9 cellular contexts compared by ENCODE assay signal in genomic region chr20:63700199-63701050, GRCh38. TPM values are rescaled to one million over a fixed set of nuclear protein-coding genes. Genes with fewer than 3 reads are reported as not detected.
DNase-seq lines count a peak whose midpoint lies in the region; ATAC-seq, FAIRE-seq and TF ChIP-seq lines count a peak whose summit lies in the region.
"Had no signal": no experiment of that assay in that cellular context is flagged by ENCODE, and none has a peak within 500 bp of the region (broad histone marks: within the 10 kb centered on the region; RNA-seq: fewer than 3 reads in every experiment).

No MANE protein-coding gene starts in this region.

- H3K9me3 Mint-ChIP-seq in HFFc6 = no peaks in the 10 kb centered on the region

- TF ChIP-seq CTCF in SK-N-SH (IDR thresholded peaks at IDR 0.05) (no peak), HFFc6 (IDR thresholded peaks at IDR 0.05) (no peak), H1 (IDR thresholded peaks at IDR 0.05; ENCODE audit: control extremely low read depth in 1 of 3, insufficient read depth in 1 of 3, low read depth in 1 of 3, low read length in 3 of 3) (no peak)

- peak overlapping the region in 1 of 2 experiments; percentile 85; a peak in 2 of 4 replicates for H3K27ac ChIP-seq in SK-N-SH (ENCODE audit: low read depth in 2 of 2, low read length in 1 of 2)
- no peak overlapping the region for H3K27ac ChIP-seq in H1 (ENCODE audit: low read depth, low read length)

- peak; percentile 38 for DNase-seq in SK-N-SH
- DNase-seq in HFFc6 = no peak
- DNase-seq in H1 (ENCODE audit: low read depth in 1 of 2, low spot score in 2 of 2) = no peak
- peak; percentile 80 for DNase-seq in posterior vena cava (ENCODE audit: low spot score)
- no peak for DNase-seq in medulla oblongata (ENCODE audit: extremely low spot score)
- DNase-seq in NCI-H2081 treated with DMSO at 0.1 percent for 48 hours (lab: John Stamatoyannopoulos, UW) = no peak
- DNase-seq in NCI-H187 (lab: John Stamatoyannopoulos, UW) = no peak

- no peaks in the 10 kb centered on the region for H3F3A ChIP-seq in SK-N-SH (replicated peaks; ENCODE audit: insufficient read depth)

- FAIRE-seq in H1 (lab: Jason Lieb, UNC) = no peak
- FAIRE-seq: colon had no signal

- no peak overlapping the region for H4K91ac ChIP-seq in H1 (replicated peaks; ENCODE audit: insufficient read length, low read length)

- H3K36me3 Mint-ChIP-seq in HFFc6 (ENCODE audit: low read depth) = peaks cover 5% of the 10 kb centered on the region; the same call in 1 of the 2 replicates

- H3K9ac ChIP-seq in SK-N-SH (no peak overlapping the region), H1 (replicated peaks in 1 of 4; ENCODE audit: extremely low read depth in 1 of 4, low read depth in 3 of 4, low read length in 3 of 4) (no peak overlapping the region; a peak in 1 of 7 replicates)

- TF ChIP-seq EP300 in SK-N-SH (IDR thresholded peaks at IDR 0.05; ENCODE audit: borderline replicate concordance in 1 of 2, low read depth in 1 of 2, low read length in 1 of 2) (no peak), H1 (IDR thresholded peaks at IDR 0.05; ENCODE audit: borderline replicate concordance in 1 of 2, low read depth in 2 of 2, low read length in 2 of 2) (no peak)

- POLR2A ChIA-PET in SK-N-SH (lab: Yijun Ruan, JAX) (no interaction called here), H1 (lab: Charles Lee; ENCODE audit: partially characterized antibody) (interaction anchor here (1.1 to 4.1 kb wide), 5 partner anchors 9 to 407 kb away, joined by 3 to 15 read pairs (median 5); partner anchors contain the start of genes RTEL1 and SLC2A4RG)

- H3K27me3 ChIP-seq in SK-N-SH (ENCODE audit: insufficient read depth) = no peaks in the 10 kb centered on the region
- H3K27me3 ChIP-seq in H1 (replicated peaks in 1 of 4; ENCODE audit: control insufficient read depth in 3 of 4, extremely low read depth in 1 of 4, insufficient read depth in 3 of 4, low read length in 3 of 4) = no peaks in the 10 kb centered on the region

- H2AFZ ChIP-seq in SK-N-SH (ENCODE audit: low read depth) (no peak overlapping the region), H1 (ENCODE audit: low read length) (no peak overlapping the region)

- peaks cover 10 to 22% of the 10 kb centered on the region in 2 experiments for H3K36me3 ChIP-seq in SK-N-SH (replicated peaks in 1 of 2; ENCODE audit: control insufficient read depth in 1 of 2, insufficient read depth in 2 of 2, low read length in 1 of 2)
- peaks cover 0 to 10% (median 5%) of the 10 kb centered on the region in 4 experiments; a peak in 5 of 8 replicates for H3K36me3 ChIP-seq in H1 (ENCODE audit: control insufficient read depth in 2 of 4, insufficient read depth in 4 of 4, low read length in 3 of 4)

- 0 out of 2 replicates have a peak overlapping the region, but pooled peaks have one; percentile 2 for H4K8ac ChIP-seq in H1 (ENCODE audit: extremely low read depth, insufficient read depth, low read length)

- intact Hi-C loops in posterior vena cava (cut with DNase I) = no loop called here

- no peak for TF ChIP-seq POLR2A in H1 (IDR thresholded peaks at IDR 0.05; ENCODE audit: control extremely low read depth in 1 of 2, low read depth in 2 of 2, low read length in 2 of 2)

- no peak overlapping the region for H3K56ac ChIP-seq in H1 (replicated peaks; ENCODE audit: insufficient read length, low read depth, low read length)

- H3K9me2 ChIP-seq in SK-N-SH = no peaks in the 10 kb centered on the region

- peak overlapping the region; percentile 95 for H3K27ac Mint-ChIP-seq in HFFc6

- TF ChIP-seq RAD21 in SK-N-SH (IDR thresholded peaks at IDR 0.05; ENCODE audit: low read length) = no peak
- TF ChIP-seq RAD21 in H1 (IDR thresholded peaks at IDR 0.05 in 1 of 2, conservative IDR thresholded peaks at IDR 0.05 in 1 of 2; ENCODE audit: low read depth in 2 of 2, low read length in 2 of 2) = no peak

- no peak overlapping the region for H3K4ac ChIP-seq in H1 (replicated peaks; ENCODE audit: insufficient read length, low read depth, low read length)

- H3K4me1 Mint-ChIP-seq in HFFc6 (ENCODE audit: low read depth) = peaks cover 10% of the 10 kb centered on the region

- H3K27me3 Mint-ChIP-seq in HFFc6 (ENCODE audit: insufficient read depth) = peaks cover 26% of the 10 kb centered on the region

- no peak overlapping the region for H3K4me3 ChIP-seq in SK-N-SH (ENCODE audit: low read depth in 2 of 2, low read length in 1 of 2)
- H3K4me3 ChIP-seq in H1 (ENCODE audit: extremely low read depth in 1 of 4, insufficient read depth in 2 of 4, low read depth in 3 of 4, low read length in 4 of 4) = no peak overlapping the region

- H3K14ac ChIP-seq in H1 (ENCODE audit: insufficient read length) = no peak overlapping the region

- H3K79me2 ChIP-seq in SK-N-SH (ENCODE audit: insufficient read depth) (peaks cover 7% of the 10 kb centered on the region; the same call in 1 of the 2 replicates), H1 (ENCODE audit: control insufficient read depth in 1 of 2, insufficient read depth in 2 of 2, low read length in 2 of 2) (no peaks in the 10 kb centered on the region)

- CTCF ChIA-PET in SK-N-SH (lab: Yijun Ruan, JAX) (interaction anchor here (0.5 to 1.7 kb wide), 2 partner anchors 162 to 274 kb away, joined by 5 to 6 read pairs; no protein-coding TSS in a partner anchor), H1 (lab: Charles Lee; ENCODE audit: partially characterized antibody) (interaction anchor here (0.7 kb wide), 1 partner anchor 109 kb away, joined by 3 read pairs; no protein-coding TSS in a partner anchor)

- no peak overlapping the region for H2BK20ac ChIP-seq in H1 (ENCODE audit: low read length)

- H3K9me3 ChIP-seq in SK-N-SH (no peaks in the 10 kb centered on the region), H1 (ENCODE audit: insufficient read depth in 2 of 2, low read depth in 1 of 2, low read length in 1 of 2) (no peaks in the 10 kb centered on the region)

- no peak overlapping the region for H2BK12ac ChIP-seq in H1 (ENCODE audit: low read depth, low read length)

- no peak overlapping the region for H2BK120ac ChIP-seq in H1 (replicated peaks; ENCODE audit: low read depth, low read length)

- 95% methylated on average over 16 of the region's 43 CpGs for WGBS in SK-N-SH (ENCODE audit: low lambda C conversion rate)
- 95% methylated on average over 43 of the region's 43 CpGs; no CpG with 5 or more reads in 1 of the 2 experiments for WGBS in H1 (ENCODE audit: extremely low coverage in 1 of 2, insufficient coverage in 1 of 2, insufficient read length in 1 of 2, insufficient replicate concordance in 2 of 2, low coverage in 1 of 2, low lambda C conversion rate in 2 of 2, missing lambda C conversion rate in 1 of 2), 2 experiments

- no peak overlapping the region for H2BK5ac ChIP-seq in H1 (ENCODE audit: low read depth, low read length)

- no peak for ATAC-seq in SK-N-SH treated with all-trans-retinoic acid at 6 μM for 48 hours

- H3K23me2 ChIP-seq in H1 (ENCODE audit: low read depth, low read length) = peaks cover 5% of the 10 kb centered on the region; the same call in 1 of the 2 replicates

- no peak overlapping the region for H3K23ac ChIP-seq in H1 (ENCODE audit: insufficient read length)

- no peak overlapping the region for H2AK5ac ChIP-seq in H1 (ENCODE audit: low read depth, low read length)

- H4K5ac ChIP-seq in H1 (ENCODE audit: insufficient read length, low read depth, low read length) = no peak overlapping the region

- H3K4me2 ChIP-seq in SK-N-SH = no peak overlapping the region
- H3K4me2 ChIP-seq in H1 (ENCODE audit: insufficient read depth in 1 of 2, low read depth in 2 of 2, low read length in 2 of 2) = no peak overlapping the region

- H3K79me1 ChIP-seq in H1 (ENCODE audit: low read depth, low read length) = 0 out of 2 replicates have a peak, but pooled peaks cover 2% of the 10 kb centered on the region

- H3K4me1 ChIP-seq in SK-N-SH (ENCODE audit: control insufficient read depth in 1 of 2, insufficient read depth in 2 of 2, low read depth in 1 of 2, low read length in 1 of 2) = peaks cover 22 to 30% of the 10 kb centered on the region in 2 experiments; a peak in 3 of 4 replicates
- peaks cover 0 to 12% (median 7%) of the 10 kb centered on the region in 4 experiments; a peak in 4 of 7 replicates for H3K4me1 ChIP-seq in H1 (replicated peaks in 1 of 4; ENCODE audit: control insufficient read depth in 3 of 4, insufficient read depth in 4 of 4, low read length in 3 of 4)

- no peak overlapping the region for H3K18ac ChIP-seq in H1 (ENCODE audit: extremely low read depth, low read length)

- H3K4me3 Mint-ChIP-seq in HFFc6 = no peak overlapping the region; the same call in 1 of the 2 replicates

- no peak overlapping the region for H2BK15ac ChIP-seq in H1 (ENCODE audit: low read length)

- H4K20me1 ChIP-seq in SK-N-SH (ENCODE audit: insufficient read depth) (no peaks in the 10 kb centered on the region), H1 (replicated peaks in 1 of 2; ENCODE audit: control insufficient read depth in 1 of 2, insufficient read depth in 2 of 2, low read length in 2 of 2) (peaks cover 2 to 13% of the 10 kb centered on the region in 2 experiments)

RNA-seq across cellular contexts. Expression of gene TNFRSF6B, which starts 4.0 kb away (rescaled TPM):
- polyA plus RNA-seq in SK-N-SH (2012; rRNA removed) (8.2 and 9.4 TPM in 2 replicates), H1 (2011; rRNA removed) (3.1 and 5.4 TPM in 2 replicates)
- polyA plus RNA-seq in SK-N-SH (2012; cell fraction: cytosol; rRNA removed) = 3.6 and 6.1 TPM in 2 replicates
- polyA plus RNA-seq in SK-N-SH (2012; cell fraction: nucleus; rRNA removed) = 18.3 and 28.9 TPM in 2 replicates
- total RNA-seq in HFFc6 (2021; fragmentation: NEBNext Ultra II Directional; extraction: Animal tissue kit (Norgen Biotek cat#: 25700)) = 1 to 10 TPM in 3 of 6 experiments, under 1 TPM in 3; 0.33 to 1.8 (median 1.1) TPM
- not detected in 2 replicates for total RNA-seq in H1 (2021; fragmentation: NEBNext Ultra II Directional; extraction: Animal tissue kit (Norgen Biotek cat#: 25700))
- polyA plus RNA-seq in H1 (2011; cell fraction: cytosol; rRNA removed) = 2.5 TPM
- 16.8 TPM for polyA plus RNA-seq in H1 (2011; cell fraction: nucleus; rRNA removed)
- polyA plus RNA-seq in H1 (2012, experiment 1 of 2) = 0.27 to 1.6 TPM (median 0.43 TPM) in 3 of 4 replicates, not detected in the other
- 0.39 TPM for polyA plus RNA-seq in H1 (2012, experiment 2 of 2)
- polyA plus RNA-seq in H1 (2013, experiment 1 of 2) = 0.75 TPM
- polyA plus RNA-seq in H1 (2013, experiment 2 of 2) = 0.96 TPM
- polyA minus RNA-seq in H1 (2011; rRNA and poly(A)+ RNA removed) = not detected in 2 replicates
- polyA minus RNA-seq in H1 (2011; cell fraction: cytosol; rRNA and poly(A)+ RNA removed) = not detected
- polyA minus RNA-seq in H1 (2011; cell fraction: nucleus; rRNA and poly(A)+ RNA removed) = 1.1 TPM
- 1 to 10 TPM; 5.4 to 7.0 TPM for total RNA-seq in posterior vena cava

RNA-seq across cellular contexts. Expression of gene ARFRP1, which starts 7.4 kb away (rescaled TPM):
- polyA plus RNA-seq in SK-N-SH (2012; rRNA removed) = 65.4 and 72.8 TPM in 2 replicates
- polyA plus RNA-seq in SK-N-SH (2012; cell fraction: cytosol; rRNA removed) = 47.9 and 57.4 TPM in 2 replicates
- polyA plus RNA-seq in SK-N-SH (2012; cell fraction: nucleus; rRNA removed) = 132 and 145 TPM in 2 replicates
- 10 to 100 TPM; 35.1 to 44.2 (median 37.4) TPM for total RNA-seq in HFFc6 (2021; fragmentation: NEBNext Ultra II Directional; extraction: Animal tissue kit (Norgen Biotek cat#: 25700))
- 21.9 and 22.9 TPM in 2 replicates for total RNA-seq in H1 (2021; fragmentation: NEBNext Ultra II Directional; extraction: Animal tissue kit (Norgen Biotek cat#: 25700))
- polyA plus RNA-seq in H1 (2011; rRNA removed) = 12.9 and 19.4 TPM in 2 replicates
- 23.2 TPM for polyA plus RNA-seq in H1 (2011; cell fraction: cytosol; rRNA removed)
- polyA plus RNA-seq in H1 (2011; cell fraction: nucleus; rRNA removed) = 32.0 TPM
- polyA plus RNA-seq in H1 (2012, experiment 1 of 2) = 12.3 to 20.2 TPM (median 18.9 TPM) in 4 replicates
- polyA plus RNA-seq in H1 (2012, experiment 2 of 2) = 9.1 TPM
- 7.5 TPM for polyA plus RNA-seq in H1 (2013, experiment 1 of 2)
- polyA plus RNA-seq in H1 (2013, experiment 2 of 2) = 7.8 TPM
- 12.9 and 15.4 TPM in 2 replicates for polyA minus RNA-seq in H1 (2011; rRNA and poly(A)+ RNA removed)
- 10.6 TPM for polyA minus RNA-seq in H1 (2011; cell fraction: cytosol; rRNA and poly(A)+ RNA removed)
- 34.7 TPM for polyA minus RNA-seq in H1 (2011; cell fraction: nucleus; rRNA and poly(A)+ RNA removed)
- total RNA-seq in posterior vena cava = 10 to 100 TPM; 35.7 to 38.1 TPM

RNA-seq across cellular contexts. Expression of gene ZGPAT, which starts 7.4 kb away (rescaled TPM):
- polyA plus RNA-seq in SK-N-SH (2012; rRNA removed) (33.7 and 36.8 TPM in 2 replicates), H1 (2011; rRNA removed) (14.5 and 21.5 TPM in 2 replicates)
- polyA plus RNA-seq in SK-N-SH (2012; cell fraction: cytosol; rRNA removed) = 9.8 and 14.3 TPM in 2 replicates
- polyA plus RNA-seq in SK-N-SH (2012; cell fraction: nucleus; rRNA removed) = 152 and 206 TPM in 2 replicates
- 10 to 100 TPM; 18.3 to 22.9 (median 19.6) TPM for total RNA-seq in HFFc6 (2021; fragmentation: NEBNext Ultra II Directional; extraction: Animal tissue kit (Norgen Biotek cat#: 25700))
- total RNA-seq in H1 (2021; fragmentation: NEBNext Ultra II Directional; extraction: Animal tissue kit (Norgen Biotek cat#: 25700)) = 21.4 and 24.9 TPM in 2 replicates
- 26.6 TPM for polyA plus RNA-seq in H1 (2011; cell fraction: cytosol; rRNA removed)
- 43.9 TPM for polyA plus RNA-seq in H1 (2011; cell fraction: nucleus; rRNA removed)
- polyA plus RNA-seq in H1 (2012, experiment 1 of 2) = 18.6 to 26.7 TPM (median 25.5 TPM) in 4 replicates
- polyA plus RNA-seq in H1 (2012, experiment 2 of 2) = 13.2 TPM
- 10.7 TPM for polyA plus RNA-seq in H1 (2013, experiment 1 of 2)
- 11.2 TPM for polyA plus RNA-seq in H1 (2013, experiment 2 of 2)
- polyA minus RNA-seq in H1 (2011; rRNA and poly(A)+ RNA removed) = 7.0 and 8.0 TPM in 2 replicates
- polyA minus RNA-seq in H1 (2011; cell fraction: cytosol; rRNA and poly(A)+ RNA removed) = 13.4 TPM
- polyA minus RNA-seq in H1 (2011; cell fraction: nucleus; rRNA and poly(A)+ RNA removed) = 11.9 TPM
- 10 to 100 TPM; 15.1 to 15.2 TPM for total RNA-seq in posterior vena cava

RNA-seq across cellular contexts. Expression of gene LIME1, which starts 36.0 kb away (rescaled TPM):
- polyA plus RNA-seq in SK-N-SH (2012; rRNA removed) (10.9 and 12.3 TPM in 2 replicates), H1 (2011; rRNA removed) (5.9 and 9.5 TPM in 2 replicates)
- polyA plus RNA-seq in SK-N-SH (2012; cell fraction: cytosol; rRNA removed) = 1.0 and 2.1 TPM in 2 replicates
- polyA plus RNA-seq in SK-N-SH (2012; cell fraction: nucleus; rRNA removed) = 118 and 180 TPM in 2 replicates
- total RNA-seq in HFFc6 (2021; fragmentation: NEBNext Ultra II Directional; extraction: Animal tissue kit (Norgen Biotek cat#: 25700)) = 1 to 10 TPM; 3.4 to 6.1 (median 4.6) TPM
- total RNA-seq in H1 (2021; fragmentation: NEBNext Ultra II Directional; extraction: Animal tissue kit (Norgen Biotek cat#: 25700)) = 3.3 and 4.5 TPM in 2 replicates
- polyA plus RNA-seq in H1 (2011; cell fraction: cytosol; rRNA removed) = 4.9 TPM
- 19.4 TPM for polyA plus RNA-seq in H1 (2011; cell fraction: nucleus; rRNA removed)
- polyA plus RNA-seq in H1 (2012, experiment 1 of 2) = 2.2 to 3.8 TPM (median 2.7 TPM) in 4 replicates
- polyA plus RNA-seq in H1 (2012, experiment 2 of 2) = 3.0 TPM
- 1.8 TPM for polyA plus RNA-seq in H1 (2013, experiment 1 of 2)
- 1.7 TPM for polyA plus RNA-seq in H1 (2013, experiment 2 of 2)
- polyA minus RNA-seq in H1 (2011; rRNA and poly(A)+ RNA removed) = 0.28 and 0.37 TPM in 2 replicates
- 4.0 TPM for polyA minus RNA-seq in H1 (2011; cell fraction: cytosol; rRNA and poly(A)+ RNA removed)
- 5.9 TPM for polyA minus RNA-seq in H1 (2011; cell fraction: nucleus; rRNA and poly(A)+ RNA removed)
- 1 to 10 TPM; 4.2 to 4.9 TPM for total RNA-seq in posterior vena cava

RNA-seq across cellular contexts. Expression of gene SLC2A4RG, which starts 39.2 kb away (rescaled TPM):
- polyA plus RNA-seq in SK-N-SH (2012; rRNA removed) (75.5 and 90.9 TPM in 2 replicates), H1 (2011; rRNA removed) (15.9 and 32.9 TPM in 2 replicates)
- 31.3 and 46.7 TPM in 2 replicates for polyA plus RNA-seq in SK-N-SH (2012; cell fraction: cytosol; rRNA removed)
- polyA plus RNA-seq in SK-N-SH (2012; cell fraction: nucleus; rRNA removed) = 338 and 518 TPM in 2 replicates
- total RNA-seq in HFFc6 (2021; fragmentation: NEBNext Ultra II Directional; extraction: Animal tissue kit (Norgen Biotek cat#: 25700)) = 100 to 1,000 TPM in 3 of 6 experiments, 10 to 100 TPM in 3; 89.6 to 122 (median 102) TPM
- total RNA-seq in H1 (2021; fragmentation: NEBNext Ultra II Directional; extraction: Animal tissue kit (Norgen Biotek cat#: 25700)) = 25.0 and 29.1 TPM in 2 replicates
- 25.5 TPM for polyA plus RNA-seq in H1 (2011; cell fraction: cytosol; rRNA removed)
- polyA plus RNA-seq in H1 (2011; cell fraction: nucleus; rRNA removed) = 164 TPM
- 12.2 to 32.2 TPM (median 25.5 TPM) in 4 replicates for polyA plus RNA-seq in H1 (2012, experiment 1 of 2)
- 12.8 TPM for polyA plus RNA-seq in H1 (2012, experiment 2 of 2)
- polyA plus RNA-seq in H1 (2013, experiment 1 of 2) = 33.5 TPM
- 30.8 TPM for polyA plus RNA-seq in H1 (2013, experiment 2 of 2)
- 2.3 and 2.8 TPM in 2 replicates for polyA minus RNA-seq in H1 (2011; rRNA and poly(A)+ RNA removed)
- 14.1 TPM for polyA minus RNA-seq in H1 (2011; cell fraction: cytosol; rRNA and poly(A)+ RNA removed)
- 22.7 TPM for polyA minus RNA-seq in H1 (2011; cell fraction: nucleus; rRNA and poly(A)+ RNA removed)
- total RNA-seq in posterior vena cava = 100 to 1,000 TPM in 1 of 2 donors, 10 to 100 TPM in 1; 54.0 to 112 TPM

Comparison
In these comparisons a context has a peak if more than half of its experiments do, and no peak if none do; other contexts are left out.
1. DNase-seq: peak in SK-N-SH (single experiment) and posterior vena cava (single experiment); none in HFFc6 (single experiment), H1 (0 of 2), medulla oblongata (single experiment), NCI-H2081 treated with DMSO at 0.1 percent for 48 hours (single experiment) and NCI-H187 (0 of 2).
2. Of the 17 proteins assayed by ChIP-seq in both H1 and SK-N-SH: peak only in H1: none; only in SK-N-SH: POLR2AphosphoS5; in both: none; in neither: 16.